ENCODE assay signal across 18 cellular contexts in genomic region chr1:79186260-79186659, GRCh38.
DNase-seq lines count a peak whose midpoint lies in the region; ATAC-seq, FAIRE-seq and TF ChIP-seq lines count a peak whose summit lies in the region.
"Had no signal": no experiment of that assay in that cellular context is flagged by ENCODE, and none has a peak within 500 bp of the region (broad histone marks: within the 10 kb centered on the region; RNA-seq: fewer than 3 reads in every experiment).

No MANE protein-coding gene starts in this region.

- H3K9me3 ChIP-seq in small intestine (ENCODE audit: control insufficient read depth, low read depth) = no peaks in the 10 kb centered on the region
- H3K9me3 ChIP-seq: BE2C, Caco-2 had no signal

- no peak overlapping the region for H3K4me3 Mint-ChIP-seq in GM23338
- no peak overlapping the region for H3K4me3 Mint-ChIP-seq in CD14-positive monocyte
- H3K4me3 Mint-ChIP-seq: CD4-positive, alpha-beta T cell had no signal

- TF ChIP-seq CTCF in GM23338 (conservative IDR thresholded peaks at IDR 0.05; ENCODE audit: low read depth in 2 of 2) (no peak), CD14-positive monocyte (IDR thresholded peaks at IDR 0.05) (no peak)

- intact Hi-C loops in CD14-positive monocyte (cut with micrococcal nuclease) = no loop called here

- no peaks in the 10 kb centered on the region for H3K36me3 ChIP-seq in small intestine (ENCODE audit: control insufficient read depth in 2 of 2, insufficient read depth in 2 of 2, low read length in 2 of 2)
- H3K36me3 ChIP-seq in GM23338 (ENCODE audit: insufficient read depth) = no peaks in the 10 kb centered on the region
- H3K36me3 ChIP-seq: BE2C had no signal

- no peaks in the 10 kb centered on the region for H3K27me3 ChIP-seq in small intestine (ENCODE audit: control insufficient read depth in 2 of 2, insufficient read depth in 2 of 2, low read length in 2 of 2)
- H3K27me3 ChIP-seq in GM23338 (ENCODE audit: insufficient read depth) = no peaks in the 10 kb centered on the region
- H3K27me3 ChIP-seq: BE2C had no signal

- H3K27me3 Mint-ChIP-seq in GM23338 (ENCODE audit: insufficient read depth, low read depth, poor library complexity) (no peaks in the 10 kb centered on the region), CD14-positive monocyte (ENCODE audit: low read depth in 3 of 3) (no peaks in the 10 kb centered on the region)
- H3K27me3 Mint-ChIP-seq: CD4-positive, alpha-beta T cell had no signal

- H3K4me1 Mint-ChIP-seq in GM23338 = no peaks in the 10 kb centered on the region
- no peaks in the 10 kb centered on the region for H3K4me1 Mint-ChIP-seq in CD14-positive monocyte

- H3K79me2 ChIP-seq in GM23338 (replicated peaks; ENCODE audit: insufficient read depth) = no peaks in the 10 kb centered on the region

- H2AFZ ChIP-seq in GM23338 = no peak overlapping the region

- DNase-seq in RCC 7860 (ENCODE audit: low spot score) (no peak), small intestine (no peak), GM23338 (ENCODE audit: low spot score) (no peak), CD14-positive monocyte (ENCODE audit: low spot score) (no peak)
- DNase-seq: 8988T; ACHN; BE2C; C1 segment of cervical spinal cord; Caco-2; CD4-positive, alpha-beta T cell; GDM1; GM23248; HCEC 1CT had no signal

- no peak overlapping the region for H3K4me2 ChIP-seq in GM23338

- no peaks in the 10 kb centered on the region for H3K9me3 Mint-ChIP-seq in GM23338
- peaks cover 0 to 5% (median 0%) of the 10 kb centered on the region in 7 donors for H3K9me3 Mint-ChIP-seq in CD14-positive monocyte
- H3K9me3 Mint-ChIP-seq: CD4-positive, alpha-beta T cell had no signal

- no peaks in the 10 kb centered on the region for H3K4me1 ChIP-seq in small intestine (ENCODE audit: control insufficient read depth in 2 of 2, insufficient read depth in 1 of 2, low read depth in 1 of 2, low read length in 1 of 2)
- H3K4me1 ChIP-seq in GM23338 (ENCODE audit: insufficient read depth) = no peaks in the 10 kb centered on the region
- H3K4me1 ChIP-seq: BE2C, Caco-2 had no signal

- H3F3A ChIP-seq in GM23338 (replicated peaks; ENCODE audit: low read depth) = no peaks in the 10 kb centered on the region

- H3K4me3 ChIP-seq in small intestine (ENCODE audit: low read depth in 1 of 2, low read length in 2 of 2) (no peak overlapping the region), GM23338 (no peak overlapping the region)
- H3K4me3 ChIP-seq: GM23248 had no signal

- H3K27ac Mint-ChIP-seq in GM23338 (no peak overlapping the region), CD14-positive monocyte (no peak overlapping the region)
- H3K27ac Mint-ChIP-seq: CD4-positive, alpha-beta T cell had no signal

- ATAC-seq in GM23338 (no peak), GM21825 (IDR thresholded peaks at IDR 0.05; ENCODE audit: unreplicated experiment) (no peak)

- H3K9me2 ChIP-seq in GM23338 (ENCODE audit: insufficient read depth) = no peaks in the 10 kb centered on the region

- peak; percentile 96 for FAIRE-seq in A204.1 (lab: Jason Lieb, UNC)
- peak; percentile 81 for FAIRE-seq in RCC 7860 (lab: Jason Lieb, UNC)
- peak; percentile 88 for FAIRE-seq in endometrium (lab: Jason Lieb, UNC)
- peak; percentile 82 for FAIRE-seq in small intestine (lab: Jason Lieb, UNC)
- FAIRE-seq: GM18507, H54 had no signal

- H3K36me3 Mint-ChIP-seq in GM23338 (ENCODE audit: low read depth) = no peaks in the 10 kb centered on the region
- no peaks in the 10 kb centered on the region for H3K36me3 Mint-ChIP-seq in CD14-positive monocyte

- H4K20me1 ChIP-seq in GM23338 (replicated peaks; ENCODE audit: insufficient read depth) = no peaks in the 10 kb centered on the region

- H3K27ac ChIP-seq in small intestine (ENCODE audit: low read depth in 1 of 2, low read length in 1 of 2) = no peak overlapping the region
- H3K27ac ChIP-seq in GM23338 (ENCODE audit: low read depth) = no peak overlapping the region
- H3K27ac ChIP-seq: GM23248 had no signal

TF ChIP-seq in GM23338, 12 proteins besides CTCF, POLR2A, EP300 and RAD21 (continues in another document):
- no peak for TF ChIP-seq REST (IDR thresholded peaks at IDR 0.05; ENCODE audit: unreplicated experiment)
- TF ChIP-seq NANOG (IDR thresholded peaks at IDR 0.05; ENCODE audit: borderline replicate concordance) = no peak
- TF ChIP-seq EZH2 (IDR thresholded peaks at IDR 0.05; ENCODE audit: low read depth, unreplicated experiment) = no peak
- TF ChIP-seq, protein P1, sequence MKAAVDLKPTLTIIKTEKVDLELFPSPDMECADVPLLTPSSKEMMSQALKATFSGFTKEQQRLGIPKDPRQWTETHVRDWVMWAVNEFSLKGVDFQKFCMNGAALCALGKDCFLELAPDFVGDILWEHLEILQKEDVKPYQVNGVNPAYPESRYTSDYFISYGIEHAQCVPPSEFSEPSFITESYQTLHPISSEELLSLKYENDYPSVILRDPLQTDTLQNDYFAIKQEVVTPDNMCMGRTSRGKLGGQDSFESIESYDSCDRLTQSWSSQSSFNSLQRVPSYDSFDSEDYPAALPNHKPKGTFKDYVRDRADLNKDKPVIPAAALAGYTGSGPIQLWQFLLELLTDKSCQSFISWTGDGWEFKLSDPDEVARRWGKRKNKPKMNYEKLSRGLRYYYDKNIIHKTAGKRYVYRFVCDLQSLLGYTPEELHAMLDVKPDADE (IDR thresholded peaks at IDR 0.05) = no peak
- TF ChIP-seq JUNB (IDR thresholded peaks at IDR 0.05; ENCODE audit: unreplicated experiment) = no peak
